ENCODE assay signal across 32 cellular contexts in genomic region chr7:20477091-20477490, GRCh38.
"Had no signal": no experiment of that assay in that cellular context is flagged by ENCODE, and none has a peak within 500 bp of the region (broad histone marks: within the 10 kb centered on the region; RNA-seq: fewer than 3 reads in every experiment).

No MANE protein-coding gene starts in this region.

- H3K27ac ChIP-seq: adrenal gland, ascending aorta, body of pancreas, brain microvascular endothelial cell, breast epithelium, cardiac muscle cell had no signal

- H3K9me3 ChIP-seq: adrenal gland, ascending aorta, body of pancreas, breast epithelium had no signal

- H3K36me3 ChIP-seq: adrenal gland, ascending aorta, brain microvascular endothelial cell, breast epithelium, cardiac muscle cell had no signal

- FAIRE-seq: astrocyte, bronchial epithelial cell had no signal

- H3K4me1 ChIP-seq: adrenal gland, ascending aorta, body of pancreas, breast epithelium had no signal

- DNase-seq: activated effector memory CD4-positive, alpha-beta T cell treated with anti-CD3 and anti-CD28 coated beads, Interleukin-2, amount 50 U/mL, for 16 hours; activated effector memory CD4-positive, alpha-beta T cell treated with Interleukin-2 at 50 U/mL for 16 hours; activated gamma-delta T cell; activated gamma-delta T cell treated with Interleukin-2 at 50 U/mL for 16 hours; activated naive CD4-positive, alpha-beta T cell; activated naive CD4-positive, alpha-beta T cell treated with anti-CD3 and anti-CD28 coated beads for 36 hours; activated naive CD4-positive, alpha-beta T cell treated with anti-CD3 and anti-CD28 coated beads, Interleukin-2, amount 10 ng/mL, durations not matched to agents 7 days and 5 days; activated naive CD4-positive, alpha-beta T cell treated with anti-CD3 and anti-CD28 coated beads, Interleukin-2, amount 50 U/mL, for 16 hours; activated naive CD4-positive, alpha-beta T cell treated with Interleukin-2 at 50 U/mL for 16 hours; activated naive CD8-positive, alpha-beta T cell treated with anti-CD3 and anti-CD28 coated beads for 36 hours; activated naive CD8-positive, alpha-beta T cell treated with anti-CD3 and anti-CD28 coated beads, Interleukin-2, amount 10 ng/mL, durations not matched to agents 7 days and 5 days; activated naive CD8-positive, alpha-beta T cell treated with anti-CD3 and anti-CD28 coated beads, Interleukin-2, amount 50 U/mL, for 24 hours; activated T-cell treated with anti-CD3 and anti-CD28 coated beads, Interleukin-2, amount 50 U/mL, for 1 hour; activated T-cell treated with anti-CD3 and anti-CD28 coated beads, Interleukin-2, amount 50 U/mL, for 24 hours; activated T-cell treated with anti-CD3 and anti-CD28 coated beads, Interleukin-2, amount 50 U/mL, for 4 hours; activated T-cell treated with anti-CD3 and anti-CD28 coated beads, Interleukin-2, amount 50 U/mL, for 48 hours; activated T-cell treated with anti-CD3 and anti-CD28 coated beads, Interleukin-2, amount 50 U/mL, for 72 hours; adrenal gland; amniotic stem cell; amygdala; anterior cingulate cortex; aorta; body of pancreas; brain microvascular endothelial cell; caudate nucleus; central memory CD4-positive, alpha-beta T cell; cerebellar nuclear complex had no signal

- H3K27me3 ChIP-seq: adrenal gland, ascending aorta, body of pancreas, brain microvascular endothelial cell, breast epithelium, cardiac muscle cell had no signal

- H3K4me3 ChIP-seq: adrenal gland, ascending aorta, body of pancreas, breast epithelium, cardiac muscle cell had no signal
